Comparison of ENCODE assay signal across 16 cellular contexts in the genomic region with DNA sequence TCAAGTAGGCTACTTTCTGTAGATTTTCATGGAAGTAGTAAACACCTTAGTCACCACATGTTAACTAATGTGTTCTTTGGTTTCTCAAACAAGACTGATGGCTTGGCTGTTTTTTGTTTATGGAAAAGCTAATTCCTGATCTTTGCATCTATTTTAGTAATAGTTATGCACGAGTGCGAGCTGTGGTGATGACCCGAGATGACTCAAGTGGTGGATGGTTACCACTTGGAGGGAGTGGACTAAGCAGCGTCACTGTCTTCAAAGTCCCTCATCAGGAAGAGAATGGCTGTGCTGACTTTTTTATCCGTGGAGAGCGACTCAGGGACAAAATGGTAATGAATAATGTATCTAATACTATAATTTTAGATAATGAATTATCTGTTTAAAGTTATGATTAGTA. TPM values are rescaled to one million over a fixed set of nuclear protein-coding genes. Genes with fewer than 3 reads are reported as not detected.
DNase-seq lines count a peak whose midpoint lies in the region; ATAC-seq, FAIRE-seq and TF ChIP-seq lines count a peak whose summit lies in the region.
"Had no signal": no experiment of that assay in that cellular context is flagged by ENCODE, and none has a peak within 500 bp of the region (broad histone marks: within the 10 kb centered on the region; RNA-seq: fewer than 3 reads in every experiment).

No MANE protein-coding gene starts in this region.

- H3K36me3 Mint-ChIP-seq in Calu3 (ENCODE audit: insufficient read depth, unreplicated experiment): no peaks in the 10 kb centered on the region

- no TSS peak for BruUV-seq in Calu3 (replicated peaks; lab: Mats Ljungman, UMichigan)

- H3K4me1 Mint-ChIP-seq in Calu3 (ENCODE audit: low read depth, unreplicated experiment): no peaks in the 10 kb centered on the region

- FAIRE-seq in H54 (lab: Jason Lieb, UNC): peak; percentile 85

- peak; percentile 10 for DNase-seq in AG04449 (ENCODE audit: low read depth, low spot score)
- DNase-seq in H54 (ENCODE audit: insufficient read length, low spot score): no peak
- DNase-seq in astrocyte of the spinal cord (ENCODE audit: low read depth, low spot score): peak; percentile 63
- DNase-seq in midbrain (lab: John Stamatoyannopoulos, UW): peak; percentile 13
- DNase-seq in UCSD-AML1 (lab: John Stamatoyannopoulos, UW; ENCODE audit: unreplicated experiment): no peak
- DNase-seq in ureter (ENCODE audit: low spot score): no peak
- DNase-seq in Calu3: no peak
- DNase-seq: activated CD4-positive, alpha-beta T cell treated with anti-CD3 and anti-CD28 coated beads for 48 hours; activated effector memory CD4-positive, alpha-beta T cell treated with Interleukin-2 at 50 U/mL for 16 hours; effector CD8-positive, alpha-beta T cell; mesendoderm; NCI-H187; NCI-H226 had no signal

- no peak overlapping the region for H3K4me3 Mint-ChIP-seq in Calu3 (ENCODE audit: low read depth, unreplicated experiment)
- H3K4me3 Mint-ChIP-seq: nephron had no signal

- in situ Hi-C loops in astrocyte of the spinal cord (cut with HindIII; ENCODE audit: low sequenced_read_pairs): no loop called here

- no peaks in the 10 kb centered on the region for H3K27me3 Mint-ChIP-seq in Calu3 (ENCODE audit: unreplicated experiment)

- CTCF ChIA-PET in AG04449 (lab: Yijun Ruan, JAX): interaction anchor here (1.1 to 1.4 kb wide), 2 partner anchors 12 to 56 kb away, joined by 3 to 4 read pairs; no protein-coding TSS in a partner anchor
- CTCF ChIA-PET in Calu3 (lab: Charles Lee): no interaction called here

- H3K9me3 Mint-ChIP-seq in Calu3 (ENCODE audit: low read depth, unreplicated experiment): no peaks in the 10 kb centered on the region
- H3K9me3 Mint-ChIP-seq: nephron had no signal

- ATAC-seq in HG03280 (IDR thresholded peaks at IDR 0.05; ENCODE audit: unreplicated experiment): no peak

- intact Hi-C loops in Calu3 (cut with micrococcal nuclease; ENCODE audit: unreplicated experiment): no loop called here

- H3K4me3 ChIP-seq in AG04449 (ENCODE audit: low read depth, low read length) (no peak overlapping the region), astrocyte of the spinal cord (ENCODE audit: low read depth, low read length) (no peak overlapping the region)
- H3K4me3 ChIP-seq: thoracic aorta had no signal

- no peak for TF ChIP-seq POLR2A in H54 (IDR thresholded peaks at IDR 0.05; ENCODE audit: low read depth, low read length)

- TF ChIP-seq CTCF in AG04449 (IDR thresholded peaks at IDR 0.05; ENCODE audit: insufficient read depth, low read length, missing control alignments): no peak
- TF ChIP-seq CTCF in astrocyte of the spinal cord (IDR thresholded peaks at IDR 0.05; ENCODE audit: low read depth, low read length): no peak
- no peak for TF ChIP-seq CTCF in Calu3 (IDR thresholded peaks at IDR 0.05; ENCODE audit: unreplicated experiment)

- POLR2A ChIA-PET in AG04449 (lab: Yijun Ruan, JAX): no interaction called here

- H3K27ac Mint-ChIP-seq in Calu3 (ENCODE audit: unreplicated experiment): no peak overlapping the region
- H3K27ac Mint-ChIP-seq: nephron had no signal

RNA-seq across cellular contexts. Expression of gene SPRED1, which starts 46.6 kb away (rescaled TPM):
- 22.5 TPM for total RNA-seq in ureter
- total RNA-seq in Calu3 (2022): 16.1 and 16.4 TPM in 2 replicates

Comparison
In these comparisons a context has a peak if more than half of its experiments do, and no peak if none do; other contexts are left out.
1. DNase-seq: peak in AG04449 (single experiment), astrocyte of the spinal cord (single experiment) and midbrain (single experiment); none in H54 (single experiment), UCSD-AML1 (single experiment), ureter (single experiment) and Calu3 (single experiment).